ENCODE assay signal across 1 cellular context in genomic region chr14:55798400-55798799, GRCh38.
TF ChIP-seq lines count a peak whose summit lies in the region.

No MANE protein-coding gene starts in this region.

TF ChIP-seq in GM23338, 12 proteins besides CTCF, POLR2A, EP300 and RAD21 (continued from another document):
- TF ChIP-seq ETS1 (IDR thresholded peaks at IDR 0.05), result no peak
